ENCODE assay signal across 1 cellular context in the genomic region with DNA sequence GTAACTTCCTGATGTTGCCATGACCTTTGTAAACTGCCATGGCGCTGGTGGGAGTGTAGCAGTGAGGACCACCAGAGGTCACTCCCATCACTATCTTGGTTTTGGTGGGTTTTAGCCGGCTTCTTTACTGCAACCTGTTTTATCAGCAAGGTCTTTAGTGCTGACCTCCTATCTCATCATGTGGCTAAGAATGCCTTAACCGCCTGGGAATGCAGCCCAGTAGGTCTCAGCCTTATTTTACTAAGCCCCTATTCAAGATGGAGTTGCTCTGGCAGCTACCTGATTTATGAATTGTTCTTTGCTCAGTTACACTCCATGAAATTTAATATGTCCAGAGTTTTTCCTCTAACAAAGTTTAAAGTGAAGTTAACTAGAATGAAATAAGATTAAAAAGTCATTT.
A peak's percentile ranks its signal among the peaks of the same experiment; 100 is the strongest.
TF ChIP-seq lines count a peak whose summit lies in the region.

No MANE protein-coding gene starts in this region.

TF ChIP-seq in K562, 482 proteins besides CTCF, POLR2A, EP300 and RAD21 (continues in another document):
- TF ChIP-seq KLF6 (CRISPR knock-in tag; IDR thresholded peaks at IDR 0.05; ENCODE audit: borderline replicate concordance), result peak; percentile 36; the same call in 1 of the 2 replicates
- no peak for TF ChIP-seq NR2C1 (IDR thresholded peaks at IDR 0.05)
- TF ChIP-seq NR2C1 (tag; IDR thresholded peaks at IDR 0.05), result peak; percentile 57; the same call in 1 of the 2 replicates
- peak; percentile 64; the same call in 1 of the 2 replicates for TF ChIP-seq ZNF644 (tag; IDR thresholded peaks at IDR 0.05; ENCODE audit: low read depth)
- TF ChIP-seq, protein P1, sequence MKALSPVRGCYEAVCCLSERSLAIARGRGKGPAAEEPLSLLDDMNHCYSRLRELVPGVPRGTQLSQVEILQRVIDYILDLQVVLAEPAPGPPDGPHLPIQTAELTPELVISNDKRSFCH (CRISPR knock-in tag; IDR thresholded peaks at IDR 0.05), result no peak
- TF ChIP-seq, protein P1 (tag; IDR thresholded peaks at IDR 0.05), result peak; percentile 79; the same call in 1 of the 2 replicates
- 0 out of 2 replicates have a peak, but pooled peaks have one; percentile 14 for TF ChIP-seq CXXC5 (CRISPR knock-in tag; IDR thresholded peaks at IDR 0.05)
- no peak for TF ChIP-seq FOXK1 (CRISPR knock-in tag; IDR thresholded peaks at IDR 0.05; ENCODE audit: borderline replicate concordance)
- peak in 1 of 2 experiments; percentile 45; a peak in 1 of 4 replicates for TF ChIP-seq MAZ (CRISPR knock-in tag; conservative IDR thresholded peaks at IDR 0.05 in 1 of 2, IDR thresholded peaks at IDR 0.05 in 1 of 2)
- TF ChIP-seq RCOR1 (IDR thresholded peaks at IDR 0.05; ENCODE audit: borderline replicate concordance in 1 of 2, low read depth in 2 of 2, low read length in 2 of 2), result 0 out of 4 replicates have a peak, but pooled peaks of 1 of the 2 experiments have one; percentile 32
- TF ChIP-seq, protein P2, sequence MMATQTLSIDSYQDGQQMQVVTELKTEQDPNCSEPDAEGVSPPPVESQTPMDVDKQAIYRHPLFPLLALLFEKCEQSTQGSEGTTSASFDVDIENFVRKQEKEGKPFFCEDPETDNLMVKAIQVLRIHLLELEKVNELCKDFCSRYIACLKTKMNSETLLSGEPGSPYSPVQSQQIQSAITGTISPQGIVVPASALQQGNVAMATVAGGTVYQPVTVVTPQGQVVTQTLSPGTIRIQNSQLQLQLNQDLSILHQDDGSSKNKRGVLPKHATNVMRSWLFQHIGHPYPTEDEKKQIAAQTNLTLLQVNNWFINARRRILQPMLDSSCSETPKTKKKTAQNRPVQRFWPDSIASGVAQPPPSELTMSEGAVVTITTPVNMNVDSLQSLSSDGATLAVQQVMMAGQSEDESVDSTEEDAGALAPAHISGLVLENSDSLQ (IDR thresholded peaks at IDR 0.05), result no peak
- TF ChIP-seq CCNT2 (IDR thresholded peaks at IDR 0.05; ENCODE audit: borderline replicate concordance, extremely low read depth, insufficient read length, low read depth, low read length), result no peak
- TF ChIP-seq, protein P3, sequence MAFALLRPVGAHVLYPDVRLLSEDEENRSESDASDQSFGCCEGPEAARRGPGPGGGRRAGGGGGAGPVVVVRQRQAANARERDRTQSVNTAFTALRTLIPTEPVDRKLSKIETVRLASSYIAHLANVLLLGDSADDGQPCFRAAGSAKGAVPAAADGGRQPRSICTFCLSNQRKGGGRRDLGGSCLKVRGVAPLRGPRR (CRISPR knock-in tag; IDR thresholded peaks at IDR 0.05), result no peak
- no peak for TF ChIP-seq IRF2 (CRISPR knock-in tag; IDR thresholded peaks at IDR 0.05)
- TF ChIP-seq ZNF766 (CRISPR knock-in tag; conservative IDR thresholded peaks at IDR 0.05), result 0 out of 2 replicates have a peak, but pooled peaks have one; percentile 32
- TF ChIP-seq, protein P4, sequence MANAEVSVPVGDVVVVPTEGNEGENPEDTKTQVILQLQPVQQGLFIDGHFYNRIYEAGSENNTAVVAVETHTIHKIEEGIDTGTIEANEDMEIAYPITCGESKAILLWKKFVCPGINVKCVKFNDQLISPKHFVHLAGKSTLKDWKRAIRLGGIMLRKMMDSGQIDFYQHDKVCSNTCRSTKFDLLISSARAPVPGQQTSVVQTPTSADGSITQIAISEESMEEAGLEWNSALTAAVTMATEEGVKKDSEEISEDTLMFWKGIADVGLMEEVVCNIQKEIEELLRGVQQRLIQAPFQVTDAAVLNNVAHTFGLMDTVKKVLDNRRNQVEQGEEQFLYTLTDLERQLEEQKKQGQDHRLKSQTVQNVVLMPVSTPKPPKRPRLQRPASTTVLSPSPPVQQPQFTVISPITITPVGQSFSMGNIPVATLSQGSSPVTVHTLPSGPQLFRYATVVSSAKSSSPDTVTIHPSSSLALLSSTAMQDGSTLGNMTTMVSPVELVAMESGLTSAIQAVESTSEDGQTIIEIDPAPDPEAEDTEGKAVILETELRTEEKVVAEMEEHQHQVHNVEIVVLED (CRISPR knock-in tag; IDR thresholded peaks at IDR 0.05), result no peak
- TF ChIP-seq ZNF134 (CRISPR knock-in tag; conservative IDR thresholded peaks at IDR 0.05), result peak; percentile 33; the same call in 1 of the 2 replicates
- peak; percentile 45; the same call in 1 of the 2 replicates for TF ChIP-seq ZNF75A (CRISPR knock-in tag; IDR thresholded peaks at IDR 0.05)
- no peak for TF ChIP-seq SREBF2 (CRISPR knock-in tag; IDR thresholded peaks at IDR 0.05)
- TF ChIP-seq MCM5 (IDR thresholded peaks at IDR 0.05; ENCODE audit: low read depth), result no peak
- peak in 1 of 2 experiments; percentile 60; a peak in 1 of 4 replicates for TF ChIP-seq TEAD1 (CRISPR knock-in tag; IDR thresholded peaks at IDR 0.05)
- TF ChIP-seq ZBED1 (IDR thresholded peaks at IDR 0.05), result no peak
- 0 out of 2 replicates have a peak, but pooled peaks have one; percentile 37 for TF ChIP-seq ELF2 (CRISPR knock-in tag; IDR thresholded peaks at IDR 0.05)
- TF ChIP-seq DMBX1 (CRISPR knock-in tag; IDR thresholded peaks at IDR 0.05; ENCODE audit: borderline replicate concordance), result 0 out of 2 replicates have a peak, but pooled peaks have one; percentile 62
- peak; percentile 57; the same call in 1 of the 2 replicates for TF ChIP-seq TEAD2 (tag; IDR thresholded peaks at IDR 0.05)
- no peak for TF ChIP-seq SP2 (IDR thresholded peaks at IDR 0.05; ENCODE audit: extremely low read depth, low read depth, low read length, poor library complexity, severe bottlenecking)
- TF ChIP-seq PHB2 (IDR thresholded peaks at IDR 0.05; ENCODE audit: low read depth), result no peak
- TF ChIP-seq CEBPB (tag; IDR thresholded peaks at IDR 0.05), result no peak
- TF ChIP-seq ZNF239 (CRISPR knock-in tag; IDR thresholded peaks at IDR 0.05), result peak; percentile 55; the same call in 1 of the 2 replicates
- peak; percentile 60 for TF ChIP-seq SMAD4 (CRISPR knock-in tag; conservative IDR thresholded peaks at IDR 0.05)
- TF ChIP-seq PCBP1 (IDR thresholded peaks at IDR 0.05; ENCODE audit: low read depth, low read length, poor library complexity, severe bottlenecking), result no peak
- TF ChIP-seq TCFL5 (CRISPR knock-in tag; conservative IDR thresholded peaks at IDR 0.05), result peak; percentile 73; the same call in 1 of the 2 replicates
- TF ChIP-seq MEIS2 (IDR thresholded peaks at IDR 0.05; ENCODE audit: partially characterized antibody), result peak; percentile 44
- TF ChIP-seq, protein P5, sequence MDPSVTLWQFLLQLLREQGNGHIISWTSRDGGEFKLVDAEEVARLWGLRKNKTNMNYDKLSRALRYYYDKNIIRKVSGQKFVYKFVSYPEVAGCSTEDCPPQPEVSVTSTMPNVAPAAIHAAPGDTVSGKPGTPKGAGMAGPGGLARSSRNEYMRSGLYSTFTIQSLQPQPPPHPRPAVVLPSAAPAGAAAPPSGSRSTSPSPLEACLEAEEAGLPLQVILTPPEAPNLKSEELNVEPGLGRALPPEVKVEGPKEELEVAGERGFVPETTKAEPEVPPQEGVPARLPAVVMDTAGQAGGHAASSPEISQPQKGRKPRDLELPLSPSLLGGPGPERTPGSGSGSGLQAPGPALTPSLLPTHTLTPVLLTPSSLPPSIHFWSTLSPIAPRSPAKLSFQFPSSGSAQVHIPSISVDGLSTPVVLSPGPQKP (CRISPR knock-in tag; IDR thresholded peaks at IDR 0.05), result no peak
- 0 out of 2 replicates have a peak, but pooled peaks have one; percentile 23 for TF ChIP-seq PTTG1 (tag; IDR thresholded peaks at IDR 0.05; ENCODE audit: low read depth)
- TF ChIP-seq ZNF583 (CRISPR knock-in tag; IDR thresholded peaks at IDR 0.05), result peak; percentile 50; the same call in 1 of the 2 replicates
- no peak for TF ChIP-seq ZBTB33 (CRISPR knock-in tag; IDR thresholded peaks at IDR 0.05)
- TF ChIP-seq THRB (CRISPR knock-in tag; conservative IDR thresholded peaks at IDR 0.05), result no peak
- no peak for TF ChIP-seq CBX1 (IDR thresholded peaks at IDR 0.05; ENCODE audit: low read depth)
- TF ChIP-seq, protein P6, sequence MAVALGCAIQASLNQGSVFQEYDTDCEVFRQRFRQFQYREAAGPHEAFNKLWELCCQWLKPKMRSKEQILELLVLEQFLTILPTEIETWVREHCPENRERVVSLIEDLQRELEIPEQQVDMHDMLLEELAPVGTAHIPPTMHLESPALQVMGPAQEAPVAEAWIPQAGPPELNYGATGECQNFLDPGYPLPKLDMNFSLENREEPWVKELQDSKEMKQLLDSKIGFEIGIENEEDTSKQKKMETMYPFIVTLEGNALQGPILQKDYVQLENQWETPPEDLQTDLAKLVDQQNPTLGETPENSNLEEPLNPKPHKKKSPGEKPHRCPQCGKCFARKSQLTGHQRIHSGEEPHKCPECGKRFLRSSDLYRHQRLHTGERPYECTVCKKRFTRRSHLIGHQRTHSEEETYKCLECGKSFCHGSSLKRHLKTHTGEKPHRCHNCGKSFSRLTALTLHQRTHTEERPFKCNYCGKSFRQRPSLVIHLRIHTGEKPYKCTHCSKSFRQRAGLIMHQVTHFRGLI (CRISPR knock-in tag; IDR thresholded peaks at IDR 0.05), result peak; percentile 80
- no peak for TF ChIP-seq TFAP4 (CRISPR knock-in tag; IDR thresholded peaks at IDR 0.05; ENCODE audit: borderline replicate concordance)
- TF ChIP-seq U2AF2 (optimal IDR thresholded peaks at IDR 0.05; ENCODE audit: low read depth, low read length), result no peak
- no peak for TF ChIP-seq NFRKB (IDR thresholded peaks at IDR 0.05; ENCODE audit: low read depth)
- TF ChIP-seq RERE (CRISPR knock-in tag; IDR thresholded peaks at IDR 0.05; ENCODE audit: borderline replicate concordance), result no peak
